In genomic region chr13:51814825-51815650, GRCh38 we compare ENCODE assay signal across 8 cellular contexts. TPM values are rescaled to one million over a fixed set of nuclear protein-coding genes. Genes with fewer than 3 reads are reported as not detected.
A peak's percentile ranks its signal among the peaks of the same experiment; 100 is the strongest.
DNase-seq lines count a peak whose midpoint lies in the region; ATAC-seq and TF ChIP-seq lines count a peak whose summit lies in the region.

No MANE protein-coding gene starts in this region.

- H3K36me3 ChIP-seq in esophagus muscularis mucosa = no peaks in the 10 kb centered on the region

- no peak for TF ChIP-seq POLR2A in esophagus muscularis mucosa (IDR thresholded peaks at IDR 0.05; ENCODE audit: low read depth)

- peaks cover 18 to 23% of the 10 kb centered on the region in 2 donors for H3K4me1 Mint-ChIP-seq in natural killer cell

- 29% methylated on average over 11 of the region's 13 CpGs for WGBS in esophagus muscularis mucosa

- H3K4me3 ChIP-seq in esophagus muscularis mucosa = peak overlapping the region; percentile 23 to 44 (median 30)

- H3K27ac Mint-ChIP-seq in natural killer cell = peak overlapping the region; percentile 60 to 78

- H3K9me3 Mint-ChIP-seq in natural killer cell = no peaks in the 10 kb centered on the region

- no peak for TF ChIP-seq EP300 in esophagus muscularis mucosa (IDR thresholded peaks at IDR 0.05)

- H3K36me3 Mint-ChIP-seq in natural killer cell = no peaks in the 10 kb centered on the region

- H3K27me3 ChIP-seq in esophagus muscularis mucosa = no peaks in the 10 kb centered on the region

- DNase-seq in DMS153 (lab: John Stamatoyannopoulos, UW) (peak; percentile 33), NOMO-1 (lab: John Stamatoyannopoulos, UW; ENCODE audit: unreplicated experiment in 2 of 2) (peak; percentile 64 to 75), activated T-cell treated with anti-CD3 and anti-CD28 coated beads for 1 hour (ENCODE audit: low read depth) (peak; percentile 60), esophagus muscularis mucosa (ENCODE audit: extremely low spot score) (no peak), natural killer cell (peak; percentile 60), superior temporal gyrus (ENCODE audit: extremely low spot score) (peak; percentile 82)

- peak overlapping the region; percentile 21 for H3K4me3 Mint-ChIP-seq in natural killer cell

- intact Hi-C loops in esophagus muscularis mucosa (cut with DNase I) = loop anchor here (5.0 to 10.0 kb wide), 2 partner anchors 190 to 312 kb away; partner anchors contain the start of gene NEK5
- intact Hi-C loops in natural killer cell (cut with micrococcal nuclease) = loop anchor here (1.0 to 2.0 kb wide), 4 partner anchors 17 to 386 kb away; no protein-coding TSS in a partner anchor

- peaks cover 19 to 23% (median 20%) of the 10 kb centered on the region in 4 donors for H3K4me1 ChIP-seq in esophagus muscularis mucosa

- no peaks in the 10 kb centered on the region for H3K9me3 ChIP-seq in esophagus muscularis mucosa

- H3K27ac ChIP-seq in esophagus muscularis mucosa (replicated peaks in 1 of 4) = no peak overlapping the region

- peak; percentile 80 to 88 (median 81) for TF ChIP-seq CTCF in esophagus muscularis mucosa (IDR thresholded peaks at IDR 0.05)
- TF ChIP-seq CTCF in natural killer cell (IDR thresholded peaks at IDR 0.05) = peak; percentile 85

- H3K27me3 Mint-ChIP-seq in natural killer cell (ENCODE audit: low read depth in 2 of 2) = peaks cover 7 to 9% of the 10 kb centered on the region in 2 donors

- ATAC-seq in GM19438 (IDR thresholded peaks at IDR 0.05; ENCODE audit: low read depth, unreplicated experiment) = peak; percentile 84
- peak; percentile 51 for ATAC-seq in HG03457 (IDR thresholded peaks at IDR 0.05; ENCODE audit: unreplicated experiment)
- ATAC-seq in natural killer cell = peak; percentile 87 to 91 (median 88)

RNA-seq across cellular contexts. Expression of gene DHRS12, which starts 11.1 kb away (rescaled TPM):
- total RNA-seq in esophagus muscularis mucosa (10 to 100 TPM; 10.3 to 18.6 (median 14.9) TPM), natural killer cell (10 to 100 TPM in 2 of 3 donors, 1 to 10 TPM in 1; 7.0 to 11.7 (median 10.4) TPM)

RNA-seq across cellular contexts. Expression of gene TMEM272, which starts 29.9 kb away (rescaled TPM):
- not detected for total RNA-seq in esophagus muscularis mucosa
- total RNA-seq in natural killer cell = under 1 TPM in 1 of 3 donors, not detected in 2; 0.08 TPM

RNA-seq across cellular contexts. Expression of gene CCDC70, which starts 46.7 kb away (rescaled TPM):
- not detected for total RNA-seq in esophagus muscularis mucosa
- not detected for total RNA-seq in natural killer cell
